ENCODE assay signal across 18 cellular contexts in the genomic region with DNA sequence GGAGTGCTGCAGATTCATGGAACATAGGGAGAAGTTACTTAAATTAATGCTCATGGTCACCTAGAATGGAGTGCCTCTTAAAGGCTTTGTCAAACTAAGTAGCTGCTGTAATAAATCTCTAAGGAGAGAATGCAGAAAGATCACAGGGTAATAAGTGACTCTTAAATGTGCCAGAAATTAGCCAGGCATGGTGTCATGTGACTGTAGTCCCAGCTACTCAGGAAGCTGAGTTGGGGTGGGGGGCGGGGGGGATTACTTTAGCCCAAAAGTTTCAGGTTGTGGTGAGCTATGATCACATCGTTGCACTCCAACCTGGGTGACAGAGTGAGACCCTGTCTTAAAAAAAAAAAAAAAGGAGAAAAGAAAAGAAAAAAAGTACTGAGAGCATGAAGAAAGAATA.
A peak's percentile ranks its signal among the peaks of the same experiment; 100 is the strongest.
DNase-seq lines count a peak whose midpoint lies in the region; ATAC-seq and TF ChIP-seq lines count a peak whose summit lies in the region.
"Had no signal": no experiment of that assay in that cellular context is flagged by ENCODE, and none has a peak within 500 bp of the region (broad histone marks: within the 10 kb centered on the region; RNA-seq: fewer than 3 reads in every experiment).

No MANE protein-coding gene starts in this region.

- no peaks in the 10 kb centered on the region for H3K36me3 ChIP-seq in BE2C

- H3K27me3 Mint-ChIP-seq in progenitor cell of endocrine pancreas = peaks cover 4% of the 10 kb centered on the region

- no peaks in the 10 kb centered on the region for H3K9me3 Mint-ChIP-seq in progenitor cell of endocrine pancreas (ENCODE audit: low read depth)
- H3K9me3 Mint-ChIP-seq: CD8-positive, alpha-beta memory T cell; IgD-negative memory B cell had no signal

- no peak overlapping the region for H3K4me3 Mint-ChIP-seq in progenitor cell of endocrine pancreas (ENCODE audit: low read depth)
- H3K4me3 Mint-ChIP-seq: CD8-positive, alpha-beta memory T cell had no signal

- H3K9me3 ChIP-seq in BE2C = no peaks in the 10 kb centered on the region

- peaks cover 13% of the 10 kb centered on the region for H3K4me1 Mint-ChIP-seq in progenitor cell of endocrine pancreas (ENCODE audit: low read depth)
- H3K4me1 Mint-ChIP-seq: CD8-positive, alpha-beta memory T cell had no signal

- peak; percentile 45 for ATAC-seq in GM19043 (IDR thresholded peaks at IDR 0.05; ENCODE audit: low read depth, unreplicated experiment)
- ATAC-seq in GM21360 (IDR thresholded peaks at IDR 0.05; ENCODE audit: unreplicated experiment) = no peak
- ATAC-seq: HCT116 had no signal

- peak; percentile 12 for DNase-seq in kidney glomerular epithelial cell (lab: John Stamatoyannopoulos, UW)
- peak; percentile 83 for DNase-seq in renal cortical epithelial cell (ENCODE audit: low read depth)
- DNase-seq in stimulated activated CD4-positive, alpha-beta T cell treated with anti-CD3 and anti-CD28 coated beads, Interleukin-1b, Interleukin-23, amount 100 ng/mL, for 48 hours = no peak
- DNase-seq in progenitor cell of endocrine pancreas (ENCODE audit: low spot score, unreplicated experiment) = no peak
- no peak for DNase-seq in BE2C
- DNase-seq: CD8-positive, alpha-beta memory T cell; DMS79 treated with DMSO at 0.1 percent for 48 hours; NCI-H1417; NCI-H187 treated with DMSO at 0.1 percent for 48 hours; NCI-H345; NCI-H526; NK-92 treated with Interleukin-12 subunit alpha and Interleukin-12 subunit beta, amount 100 ng/mL, for 24 hours; SHP77 treated with DMSO at 0.1 percent for 48 hours had no signal

- H3K36me3 Mint-ChIP-seq in progenitor cell of endocrine pancreas (ENCODE audit: insufficient read depth) = no peaks in the 10 kb centered on the region
- H3K36me3 Mint-ChIP-seq: CD8-positive, alpha-beta memory T cell; IgD-negative memory B cell had no signal

- TF ChIP-seq CTCF in progenitor cell of endocrine pancreas (IDR thresholded peaks at IDR 0.05; ENCODE audit: unreplicated experiment) (no peak), BE2C (IDR thresholded peaks at IDR 0.05; ENCODE audit: low read depth, low read length) (no peak)

- no peak overlapping the region for H3K27ac Mint-ChIP-seq in progenitor cell of endocrine pancreas
- H3K27ac Mint-ChIP-seq: CD8-positive, alpha-beta memory T cell; IgD-negative memory B cell had no signal

- H3K27me3 ChIP-seq in BE2C = no peaks in the 10 kb centered on the region

- TF ChIP-seq RAD21 in Ishikawa (IDR thresholded peaks at IDR 0.05; ENCODE audit: low read depth) = no peak

- no peaks in the 10 kb centered on the region for H3K4me1 ChIP-seq in BE2C

- no peak for TF ChIP-seq EP300 in Ishikawa (IDR thresholded peaks at IDR 0.05; ENCODE audit: borderline replicate concordance)

- no peak overlapping the region for H3K4me3 ChIP-seq in BE2C (ENCODE audit: low read depth, low read length)

TF ChIP-seq in Ishikawa, 13 proteins besides CTCF, POLR2A, EP300 and RAD21:
- TF ChIP-seq, protein P1, sequence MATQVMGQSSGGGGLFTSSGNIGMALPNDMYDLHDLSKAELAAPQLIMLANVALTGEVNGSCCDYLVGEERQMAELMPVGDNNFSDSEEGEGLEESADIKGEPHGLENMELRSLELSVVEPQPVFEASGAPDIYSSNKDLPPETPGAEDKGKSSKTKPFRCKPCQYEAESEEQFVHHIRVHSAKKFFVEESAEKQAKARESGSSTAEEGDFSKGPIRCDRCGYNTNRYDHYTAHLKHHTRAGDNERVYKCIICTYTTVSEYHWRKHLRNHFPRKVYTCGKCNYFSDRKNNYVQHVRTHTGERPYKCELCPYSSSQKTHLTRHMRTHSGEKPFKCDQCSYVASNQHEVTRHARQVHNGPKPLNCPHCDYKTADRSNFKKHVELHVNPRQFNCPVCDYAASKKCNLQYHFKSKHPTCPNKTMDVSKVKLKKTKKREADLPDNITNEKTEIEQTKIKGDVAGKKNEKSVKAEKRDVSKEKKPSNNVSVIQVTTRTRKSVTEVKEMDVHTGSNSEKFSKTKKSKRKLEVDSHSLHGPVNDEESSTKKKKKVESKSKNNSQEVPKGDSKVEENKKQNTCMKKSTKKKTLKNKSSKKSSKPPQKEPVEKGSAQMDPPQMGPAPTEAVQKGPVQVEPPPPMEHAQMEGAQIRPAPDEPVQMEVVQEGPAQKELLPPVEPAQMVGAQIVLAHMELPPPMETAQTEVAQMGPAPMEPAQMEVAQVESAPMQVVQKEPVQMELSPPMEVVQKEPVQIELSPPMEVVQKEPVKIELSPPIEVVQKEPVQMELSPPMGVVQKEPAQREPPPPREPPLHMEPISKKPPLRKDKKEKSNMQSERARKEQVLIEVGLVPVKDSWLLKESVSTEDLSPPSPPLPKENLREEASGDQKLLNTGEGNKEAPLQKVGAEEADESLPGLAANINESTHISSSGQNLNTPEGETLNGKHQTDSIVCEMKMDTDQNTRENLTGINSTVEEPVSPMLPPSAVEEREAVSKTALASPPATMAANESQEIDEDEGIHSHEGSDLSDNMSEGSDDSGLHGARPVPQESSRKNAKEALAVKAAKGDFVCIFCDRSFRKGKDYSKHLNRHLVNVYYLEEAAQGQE (IDR thresholded peaks at IDR 0.05; ENCODE audit: low read depth) = no peak
- TF ChIP-seq, protein P2, sequence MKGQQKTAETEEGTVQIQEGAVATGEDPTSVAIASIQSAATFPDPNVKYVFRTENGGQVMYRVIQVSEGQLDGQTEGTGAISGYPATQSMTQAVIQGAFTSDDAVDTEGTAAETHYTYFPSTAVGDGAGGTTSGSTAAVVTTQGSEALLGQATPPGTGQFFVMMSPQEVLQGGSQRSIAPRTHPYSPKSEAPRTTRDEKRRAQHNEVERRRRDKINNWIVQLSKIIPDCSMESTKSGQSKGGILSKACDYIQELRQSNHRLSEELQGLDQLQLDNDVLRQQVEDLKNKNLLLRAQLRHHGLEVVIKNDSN (IDR thresholded peaks at IDR 0.05) = 0 out of 2 replicates have a peak, but pooled peaks have one; percentile 31
- TF ChIP-seq NFIC (IDR thresholded peaks at IDR 0.05) = no peak

Comparison
In these comparisons a context has a peak if more than half of its experiments do, and no peak if none do; other contexts are left out.
1. DNase-seq: peak in kidney glomerular epithelial cell (single experiment) and renal cortical epithelial cell (single experiment); none in stimulated activated CD4-positive, alpha-beta T cell treated with anti-CD3 and anti-CD28 coated beads, Interleukin-1b, Interleukin-23, amount 100 ng/mL, for 48 hours (single experiment), progenitor cell of endocrine pancreas (single experiment) and BE2C (single experiment).